Comparison of ENCODE assay signal across 17 cellular contexts in the genomic region with DNA sequence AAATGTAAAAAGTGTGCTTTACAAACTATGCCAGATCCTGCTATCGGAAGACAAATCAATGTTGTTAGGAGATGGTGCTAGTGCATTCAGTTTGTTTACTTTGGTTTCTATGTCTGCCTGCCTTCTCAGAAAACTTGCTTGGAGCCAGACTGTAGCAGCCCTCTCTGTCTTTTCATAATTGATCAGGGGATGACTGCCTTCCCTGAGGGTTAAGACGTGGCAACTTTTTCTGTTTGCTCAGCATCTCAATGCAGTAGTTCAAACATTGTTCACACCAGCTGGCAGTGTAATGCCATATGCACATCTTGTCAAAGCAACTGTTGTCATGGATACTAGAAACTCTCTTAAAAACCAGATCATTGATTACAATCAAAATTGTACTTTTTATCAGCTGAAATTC.
A peak's percentile ranks its signal among the peaks of the same experiment; 100 is the strongest.
DNase-seq lines count a peak whose midpoint lies in the region; ATAC-seq, FAIRE-seq and TF ChIP-seq lines count a peak whose summit lies in the region.
"Had no signal": no experiment of that assay in that cellular context is flagged by ENCODE, and none has a peak within 500 bp of the region (broad histone marks: within the 10 kb centered on the region; RNA-seq: fewer than 3 reads in every experiment).

No MANE protein-coding gene starts in this region.

- H3K27ac Mint-ChIP-seq in neural progenitor cell, result peak overlapping the region; percentile 32
- H3K27ac Mint-ChIP-seq: B cell had no signal

- no peak for TF ChIP-seq RAD21 in K562 (CRISPR knock-in tag; conservative IDR thresholded peaks at IDR 0.05 in 1 of 2, IDR thresholded peaks at IDR 0.05 in 1 of 2)

- H3K4me3 ChIP-seq in HEK293 (ENCODE audit: low read depth, low read length) (no peak overlapping the region), K562 (no peak overlapping the region), neural progenitor cell (no peak overlapping the region)
- H3K4me3 ChIP-seq: MG63, SJSA1 had no signal

- POLR2A ChIA-PET in HEK293 (lab: Yijun Ruan, JAX) (no interaction called here), K562 (lab: Yijun Ruan, JAX) (no interaction called here)

- H3K79me2 ChIP-seq in K562 (ENCODE audit: control insufficient read depth, insufficient read depth, low read length) (no peaks in the 10 kb centered on the region), neural progenitor cell (ENCODE audit: low read depth) (no peaks in the 10 kb centered on the region)

- no peak for FAIRE-seq in K562 (lab: Jason Lieb, UNC)
- FAIRE-seq: endothelial cell of umbilical vein, GM12892, HTR-8/SVneo had no signal

- in situ Hi-C loops in K562 (cut with MboI), result no loop called here

- H3K27me3 ChIP-seq in K562 (ENCODE audit: control insufficient read depth in 2 of 2, insufficient read depth in 2 of 2, low read length in 2 of 2) (no peaks in the 10 kb centered on the region), neural progenitor cell (no peaks in the 10 kb centered on the region)
- H3K27me3 ChIP-seq: MG63, SJSA1 had no signal

- H4K20me1 ChIP-seq in K562 (replicated peaks; ENCODE audit: control insufficient read depth, insufficient read depth, low read length) (no peaks in the 10 kb centered on the region), neural progenitor cell (ENCODE audit: low read depth) (no peaks in the 10 kb centered on the region)

- ATAC-seq in K562, result no peak
- no peak for ATAC-seq in HG03565 (IDR thresholded peaks at IDR 0.05; ENCODE audit: unreplicated experiment)
- ATAC-seq: activated T-cell treated with anti-CD3 and anti-CD28 coated beads, Interleukin-2, amount 50 U/mL, for 4 hours had no signal

- H3K9ac ChIP-seq in K562 (ENCODE audit: insufficient read depth in 1 of 2, low read depth in 2 of 2, low read length in 2 of 2) (no peak overlapping the region), neural progenitor cell (no peak overlapping the region)

- H3K27ac ChIP-seq in HEK293 (ENCODE audit: extremely low read depth, low read depth, low read length), result peak overlapping the region; percentile 43; the same call in 1 of the 2 replicates
- no peak overlapping the region for H3K27ac ChIP-seq in K562 (ENCODE audit: extremely low read depth, low read depth, low read length)
- H3K27ac ChIP-seq in neural progenitor cell, result no peak overlapping the region
- H3K27ac ChIP-seq: SJSA1 had no signal

- H3K9me1 ChIP-seq in K562 (ENCODE audit: control insufficient read depth, insufficient read depth, low read length), result no peaks in the 10 kb centered on the region

- H2AFZ ChIP-seq in K562 (ENCODE audit: low read depth, low read length), result no peak overlapping the region
- H2AFZ ChIP-seq in neural progenitor cell (replicated peaks), result peak overlapping the region; percentile 58

- H3K4me2 ChIP-seq in K562 (ENCODE audit: insufficient read depth, low read length), result no peak overlapping the region
- H3K4me2 ChIP-seq in neural progenitor cell, result no peak overlapping the region

- H3F3A ChIP-seq in neural progenitor cell (ENCODE audit: low read depth), result no peaks in the 10 kb centered on the region

- intact Hi-C loops in K562 (cut with micrococcal nuclease), result no loop called here

- no peaks in the 10 kb centered on the region for H3K9me3 Mint-ChIP-seq in neural progenitor cell
- H3K9me3 Mint-ChIP-seq: activated T-cell treated with anti-CD3 and anti-CD28 coated beads, Interleukin-2, amount 50 U/mL, for 4 hours had no signal

- TF ChIP-seq POLR2A in K562 (conservative IDR thresholded peaks at IDR 0.05), result no peak

- H3K4me1 ChIP-seq in HEK293 (ENCODE audit: control insufficient read depth, insufficient read depth, low read length) (peaks cover 42% of the 10 kb centered on the region), K562 (replicated peaks in 1 of 2; ENCODE audit: control insufficient read depth in 2 of 2, insufficient read depth in 2 of 2, low read length in 2 of 2) (no peaks in the 10 kb centered on the region), neural progenitor cell (no peaks in the 10 kb centered on the region)
- H3K4me1 ChIP-seq: SJSA1 had no signal

- TF ChIP-seq EP300 in K562 (IDR thresholded peaks at IDR 0.05; ENCODE audit: low read length), result no peak

- CTCF ChIA-PET in HEK293 (lab: Yijun Ruan, JAX) (interaction anchor here (1.0 kb wide), 1 partner anchor 8 kb away, joined by 3 read pairs; no protein-coding TSS in a partner anchor), K562 (lab: Yijun Ruan, JAX; ENCODE audit: low intra/inter-chr PET ratio) (no interaction called here)

- no peaks in the 10 kb centered on the region for H3K9me3 ChIP-seq in HEK293 (ENCODE audit: control insufficient read depth, insufficient read depth, low read depth, low read length)
- H3K9me3 ChIP-seq in K562 (replicated peaks; ENCODE audit: control insufficient read depth, insufficient read depth, low read depth, low read length), result no peaks in the 10 kb centered on the region; the same call in none of the 2 replicates
- no peaks in the 10 kb centered on the region for H3K9me3 ChIP-seq in neural progenitor cell (ENCODE audit: low read depth)
- H3K9me3 ChIP-seq: MG63, SJSA1 had no signal

- no peak for TF ChIP-seq CTCF in HEK293 (tag by site-specific recombination; IDR thresholded peaks at IDR 0.05)
- TF ChIP-seq CTCF in K562 (IDR thresholded peaks at IDR 0.05 in 2 of 3, conservative IDR thresholded peaks at IDR 0.05 in 1 of 3; ENCODE audit: insufficient read depth in 2 of 3, low read depth in 1 of 3, low read length in 3 of 3), result no peak
- TF ChIP-seq CTCF in neural progenitor cell (IDR thresholded peaks at IDR 0.05), result no peak
- no peak for TF ChIP-seq CTCF in GM10266 (IDR thresholded peaks at IDR 0.05; ENCODE audit: control insufficient read depth, insufficient read depth, low read depth, missing control alignments)

- H3K4me3 Mint-ChIP-seq in neural progenitor cell, result no peak overlapping the region
- H3K4me3 Mint-ChIP-seq: activated T-cell treated with anti-CD3 and anti-CD28 coated beads, Interleukin-2, amount 50 U/mL, for 4 hours; B cell had no signal

- DNase-seq in NCI-H2171 treated with DMSO at 0.1 percent for 48 hours (lab: John Stamatoyannopoulos, UW) (peak; percentile 94), K562 (ENCODE audit: extremely low read depth in 1 of 4, low spot score in 3 of 4) (no peak), neural progenitor cell (ENCODE audit: low spot score) (peak; percentile 3), GM10266 (ENCODE audit: extremely low spot score) (no peak)
- DNase-seq in activated CD8-positive, alpha-beta memory T cell treated with anti-CD3 and anti-CD28 coated beads, Interleukin-2, amount 50 U/mL, for 48 hours, result no peak
- DNase-seq: activated CD4-positive, alpha-beta T cell treated with anti-CD3 and anti-CD28 coated beads for 48 hours; activated T-cell treated with anti-CD3 and anti-CD28 coated beads, Interleukin-2, amount 50 U/mL, for 4 hours; MG63; NK-92 treated with Interleukin-12 subunit alpha and Interleukin-12 subunit beta, amount 100 ng/mL, for 24 hours; stimulated activated CD4-positive, alpha-beta T cell treated with anti-CD3 and anti-CD28 coated beads, Interleukin-15, amount 100 ng/mL, for 24 hours had no signal

- H3K36me3 ChIP-seq in HEK293 (ENCODE audit: control insufficient read depth in 2 of 2, insufficient read depth in 1 of 2, low read length in 2 of 2) (no peaks in the 10 kb centered on the region), K562 (ENCODE audit: control insufficient read depth, insufficient read depth, low read length) (no peaks in the 10 kb centered on the region), neural progenitor cell (no peaks in the 10 kb centered on the region)
- H3K36me3 ChIP-seq: MG63, SJSA1 had no signal

- H3K27me3 Mint-ChIP-seq in neural progenitor cell (ENCODE audit: insufficient read depth, low read depth), result no peaks in the 10 kb centered on the region
- H3K27me3 Mint-ChIP-seq: B cell had no signal

- H3K36me3 Mint-ChIP-seq in neural progenitor cell, result no peaks in the 10 kb centered on the region

- no TSS peak for BruUV-seq in K562 (replicated peaks; lab: Mats Ljungman, UMichigan)

- WGBS in K562 (ENCODE audit: insufficient coverage, low coverage, missing lambda C conversion rate), result 2% methylated on average over 2 of the region's 2 CpGs

- H3K4me1 Mint-ChIP-seq in neural progenitor cell, result peaks cover 35% of the 10 kb centered on the region
- H3K4me1 Mint-ChIP-seq: B cell had no signal

TF ChIP-seq in HEK293, 187 proteins besides CTCF, POLR2A, EP300 and RAD21 (continues in another document):
- TF ChIP-seq, protein P1, sequence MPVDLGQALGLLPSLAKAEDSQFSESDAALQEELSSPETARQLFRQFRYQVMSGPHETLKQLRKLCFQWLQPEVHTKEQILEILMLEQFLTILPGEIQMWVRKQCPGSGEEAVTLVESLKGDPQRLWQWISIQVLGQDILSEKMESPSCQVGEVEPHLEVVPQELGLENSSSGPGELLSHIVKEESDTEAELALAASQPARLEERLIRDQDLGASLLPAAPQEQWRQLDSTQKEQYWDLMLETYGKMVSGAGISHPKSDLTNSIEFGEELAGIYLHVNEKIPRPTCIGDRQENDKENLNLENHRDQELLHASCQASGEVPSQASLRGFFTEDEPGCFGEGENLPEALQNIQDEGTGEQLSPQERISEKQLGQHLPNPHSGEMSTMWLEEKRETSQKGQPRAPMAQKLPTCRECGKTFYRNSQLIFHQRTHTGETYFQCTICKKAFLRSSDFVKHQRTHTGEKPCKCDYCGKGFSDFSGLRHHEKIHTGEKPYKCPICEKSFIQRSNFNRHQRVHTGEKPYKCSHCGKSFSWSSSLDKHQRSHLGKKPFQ (tag by site-specific recombination; IDR thresholded peaks at IDR 0.05), result peak; percentile 82
- no peak for TF ChIP-seq ZSCAN23 (tag by site-specific recombination; IDR thresholded peaks at IDR 0.05)

TF ChIP-seq in K562, 482 proteins besides CTCF, POLR2A, EP300 and RAD21:
- TF ChIP-seq RFX1 (IDR thresholded peaks at IDR 0.05), result peak; percentile 28; the same call in 1 of the 2 replicates
- no peak for TF ChIP-seq JUNB (CRISPR knock-in tag; conservative IDR thresholded peaks at IDR 0.05)
TF ChIP-seq in K562: peak in this region for 1.

Comparison
In these comparisons a context has a peak if more than half of its experiments do, and no peak if none do; other contexts are left out.
1. DNase-seq: peak in NCI-H2171 treated with DMSO at 0.1 percent for 48 hours (single experiment) and neural progenitor cell (single experiment); none in K562 (0 of 4), GM10266 (single experiment) and activated CD8-positive, alpha-beta memory T cell treated with anti-CD3 and anti-CD28 coated beads, Interleukin-2, amount 50 U/mL, for 48 hours (single experiment).